In the genomic region with DNA sequence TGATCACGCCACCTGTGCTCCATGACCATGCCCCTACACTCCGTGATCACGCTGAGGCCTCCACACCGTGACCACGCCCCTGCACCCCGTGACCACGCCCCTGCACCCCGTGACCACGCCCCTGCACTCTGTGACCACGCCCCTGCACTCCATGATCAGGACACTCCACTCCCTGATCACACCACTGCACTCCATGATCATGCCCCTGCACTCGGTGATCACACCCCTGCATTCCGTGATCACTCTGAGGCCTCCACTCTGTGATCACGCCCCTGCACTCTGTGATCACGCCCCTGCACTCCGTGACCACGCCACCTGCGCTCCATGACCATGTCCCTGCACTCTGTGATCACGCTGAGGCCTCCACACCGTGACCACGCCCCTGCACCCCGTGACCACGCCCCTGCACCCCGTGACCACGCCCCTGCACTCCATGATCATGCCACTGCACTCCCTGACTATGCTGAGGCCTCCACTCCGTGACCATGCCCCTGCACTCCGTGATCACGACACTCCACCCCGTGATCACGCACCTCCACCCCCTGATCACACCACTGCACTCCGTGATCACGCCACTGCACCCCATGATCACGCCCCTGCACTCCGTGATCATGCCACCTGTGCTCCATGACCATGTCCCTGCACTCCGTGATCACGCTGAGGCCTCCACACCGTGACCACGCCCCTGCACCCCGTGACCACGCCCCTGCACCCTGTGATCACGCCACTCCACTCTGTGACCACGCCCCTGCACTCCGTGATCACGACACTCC, we compare ENCODE assay signal across 21 cellular contexts. TPM values are rescaled to one million over a fixed set of nuclear protein-coding genes. Genes with fewer than 3 reads are reported as not detected.
DNase-seq lines count a peak whose midpoint lies in the region; ATAC-seq, FAIRE-seq and TF ChIP-seq lines count a peak whose summit lies in the region.
"Had no signal": no experiment of that assay in that cellular context is flagged by ENCODE, and none has a peak within 500 bp of the region (broad histone marks: within the 10 kb centered on the region; RNA-seq: fewer than 3 reads in every experiment).

No MANE protein-coding gene starts in this region.

- H3K4me1 Mint-ChIP-seq in astrocyte (ENCODE audit: low read depth, unreplicated experiment): peaks cover 3% of the 10 kb centered on the region
- peaks cover 28% of the 10 kb centered on the region for H3K4me1 Mint-ChIP-seq in neural progenitor cell

- H4K20me1 ChIP-seq in astrocyte (ENCODE audit: insufficient read depth, low read length): no peaks in the 10 kb centered on the region
- peaks cover 12% of the 10 kb centered on the region for H4K20me1 ChIP-seq in neural progenitor cell (ENCODE audit: low read depth)

- H3K27me3 Mint-ChIP-seq in astrocyte (ENCODE audit: low read depth, unreplicated experiment) (peaks cover 36% of the 10 kb centered on the region), neural progenitor cell (ENCODE audit: insufficient read depth, low read depth) (peaks cover 20% of the 10 kb centered on the region)

- no peak overlapping the region for H3K9ac ChIP-seq in astrocyte (ENCODE audit: low read length)
- H3K9ac ChIP-seq in neural progenitor cell: no peak overlapping the region

- H3K4me3 Mint-ChIP-seq in astrocyte (ENCODE audit: unreplicated experiment) (no peak overlapping the region), neural progenitor cell (peak overlapping the region; percentile 31)
- H3K4me3 Mint-ChIP-seq: CD8-positive, alpha-beta memory T cell had no signal

- H3K27me3 ChIP-seq in right cardiac atrium (ENCODE audit: control insufficient read depth, insufficient read depth) (no peaks in the 10 kb centered on the region), astrocyte (ENCODE audit: insufficient read depth, low read length) (peaks cover 6% of the 10 kb centered on the region), neural progenitor cell (no peaks in the 10 kb centered on the region)

- H3K4me2 ChIP-seq in astrocyte (ENCODE audit: low read length): no peak overlapping the region
- H3K4me2 ChIP-seq in neural progenitor cell: no peak overlapping the region

- ATAC-seq in right cardiac atrium (no peak), left ventricle myocardium superior (no peak), HG03565 (IDR thresholded peaks at IDR 0.05; ENCODE audit: unreplicated experiment) (no peak), omental fat pad (ENCODE audit: low FRiP score) (no peak)
- ATAC-seq: GM12878 had no signal

- WGBS in right cardiac atrium: 93% methylated on average over 43 of the region's 43 CpGs

- no peaks in the 10 kb centered on the region for H3K4me1 ChIP-seq in right cardiac atrium (ENCODE audit: control insufficient read depth, insufficient read depth, low read length)
- H3K4me1 ChIP-seq in astrocyte (ENCODE audit: insufficient read depth, low read length): no peaks in the 10 kb centered on the region
- peaks cover 10% of the 10 kb centered on the region for H3K4me1 ChIP-seq in neural progenitor cell

- FAIRE-seq in astrocyte (lab: Jason Lieb, UNC): no peak
- FAIRE-seq: A204.1, GM12878, GM18507, RCC 7860 had no signal

- H3F3A ChIP-seq in neural progenitor cell (ENCODE audit: low read depth): peaks cover 4% of the 10 kb centered on the region

- H3K4me3 ChIP-seq in right cardiac atrium (ENCODE audit: low read length) (no peak overlapping the region), astrocyte (ENCODE audit: insufficient read depth, low read depth, low read length) (no peak overlapping the region), neural progenitor cell (no peak overlapping the region)
- H3K4me3 ChIP-seq: GM12878 had no signal

- no peaks in the 10 kb centered on the region for H3K79me2 ChIP-seq in astrocyte (ENCODE audit: insufficient read depth, low read length)
- no peaks in the 10 kb centered on the region for H3K79me2 ChIP-seq in neural progenitor cell (ENCODE audit: low read depth)

- H3K9me3 Mint-ChIP-seq in astrocyte (ENCODE audit: unreplicated experiment) (no peaks in the 10 kb centered on the region), neural progenitor cell (peaks cover 3% of the 10 kb centered on the region)

- intact Hi-C loops in right cardiac atrium (cut with DNase I) (no loop called here), left ventricle myocardium superior (cut with micrococcal nuclease) (no loop called here)

- TF ChIP-seq CTCF in astrocyte (IDR thresholded peaks at IDR 0.05; ENCODE audit: insufficient read depth, low read depth, low read length) (no peak), neural progenitor cell (IDR thresholded peaks at IDR 0.05) (no peak), omental fat pad (IDR thresholded peaks at IDR 0.05) (no peak)

- H3K27ac ChIP-seq in right cardiac atrium (ENCODE audit: low read length) (no peak overlapping the region), astrocyte (ENCODE audit: low read depth, low read length) (no peak overlapping the region), neural progenitor cell (no peak overlapping the region)

- no peaks in the 10 kb centered on the region for H3K36me3 ChIP-seq in astrocyte (ENCODE audit: insufficient read depth, low read length)
- H3K36me3 ChIP-seq in neural progenitor cell: no peaks in the 10 kb centered on the region

- H2AFZ ChIP-seq in astrocyte (ENCODE audit: low read depth, low read length) (no peak overlapping the region), neural progenitor cell (replicated peaks) (no peak overlapping the region)

- peak; percentile 2 to 34 (median 32) for DNase-seq in right cardiac atrium
- DNase-seq in left ventricle myocardium superior: no peak
- no peak for DNase-seq in astrocyte (ENCODE audit: low read depth)
- DNase-seq in neural progenitor cell (ENCODE audit: low spot score): no peak
- no peak for DNase-seq in NCI-H2081 (lab: John Stamatoyannopoulos, UW)
- no peak for DNase-seq in omental fat pad (ENCODE audit: low spot score)
- DNase-seq: CD8-positive, alpha-beta memory T cell; DMS53; EL; GOT3; IMR-90; Karpas-422; NCI-H1048; NCI-H146; NCI-H510A; NCI-H748 treated with DMSO at 0.1 percent for 48 hours had no signal

- H3K9me3 ChIP-seq in right cardiac atrium (ENCODE audit: control insufficient read depth, low read length): no peaks in the 10 kb centered on the region
- H3K9me3 ChIP-seq in astrocyte (ENCODE audit: insufficient read depth, low read depth, low read length): no peaks in the 10 kb centered on the region
- H3K9me3 ChIP-seq in neural progenitor cell (ENCODE audit: low read depth): no peaks in the 10 kb centered on the region

- H3K36me3 Mint-ChIP-seq in astrocyte (ENCODE audit: low read depth, unreplicated experiment): no peaks in the 10 kb centered on the region
- H3K36me3 Mint-ChIP-seq in neural progenitor cell: no peaks in the 10 kb centered on the region
- H3K36me3 Mint-ChIP-seq: CD8-positive, alpha-beta memory T cell had no signal

- H3K27ac Mint-ChIP-seq in astrocyte (ENCODE audit: unreplicated experiment): peak overlapping the region; percentile 55
- H3K27ac Mint-ChIP-seq in neural progenitor cell: no peak overlapping the region

RNA-seq across cellular contexts. Expression of a gene that starts 27.7 kb away (rescaled TPM):
- 1 to 10 TPM; 5.7 to 7.3 (median 6.7) TPM for total RNA-seq in right cardiac atrium
- 6.9 TPM for polyA plus RNA-seq in right cardiac atrium
- total RNA-seq in left ventricle myocardium superior: 4.9 TPM
- total RNA-seq in astrocyte: 12.3 and 13.6 TPM in 2 replicates
- 2.5 and 13.5 TPM in 2 replicates for total RNA-seq in neural progenitor cell (ENCODE audit: low replicate concordance)
- 1 to 10 TPM; 5.0 to 8.9 (median 8.1) TPM for total RNA-seq in omental fat pad

RNA-seq across cellular contexts. Expression of a gene that starts 51.9 kb away (rescaled TPM):
- total RNA-seq in right cardiac atrium (1 to 10 TPM; 3.7 to 9.3 (median 6.8) TPM), left ventricle myocardium superior (3.2 TPM), astrocyte (7.8 and 8.0 TPM in 2 replicates), neural progenitor cell (ENCODE audit: low replicate concordance) (8.0 and 16.9 TPM in 2 replicates), omental fat pad (10 to 100 TPM in 1 of 4 donors, 1 to 10 TPM in 3; 5.0 to 12.1 (median 7.7) TPM)
- 5.4 TPM for polyA plus RNA-seq in right cardiac atrium

Comparison
In these comparisons a context has a peak if more than half of its experiments do, and no peak if none do; other contexts are left out.
1. DNase-seq: peak in right cardiac atrium (3 of 3); none in left ventricle myocardium superior (single experiment), astrocyte (single experiment), neural progenitor cell (single experiment), NCI-H2081 (0 of 2) and omental fat pad (single experiment).